ENCODE assay signal across 1 cellular context in the genomic region with DNA sequence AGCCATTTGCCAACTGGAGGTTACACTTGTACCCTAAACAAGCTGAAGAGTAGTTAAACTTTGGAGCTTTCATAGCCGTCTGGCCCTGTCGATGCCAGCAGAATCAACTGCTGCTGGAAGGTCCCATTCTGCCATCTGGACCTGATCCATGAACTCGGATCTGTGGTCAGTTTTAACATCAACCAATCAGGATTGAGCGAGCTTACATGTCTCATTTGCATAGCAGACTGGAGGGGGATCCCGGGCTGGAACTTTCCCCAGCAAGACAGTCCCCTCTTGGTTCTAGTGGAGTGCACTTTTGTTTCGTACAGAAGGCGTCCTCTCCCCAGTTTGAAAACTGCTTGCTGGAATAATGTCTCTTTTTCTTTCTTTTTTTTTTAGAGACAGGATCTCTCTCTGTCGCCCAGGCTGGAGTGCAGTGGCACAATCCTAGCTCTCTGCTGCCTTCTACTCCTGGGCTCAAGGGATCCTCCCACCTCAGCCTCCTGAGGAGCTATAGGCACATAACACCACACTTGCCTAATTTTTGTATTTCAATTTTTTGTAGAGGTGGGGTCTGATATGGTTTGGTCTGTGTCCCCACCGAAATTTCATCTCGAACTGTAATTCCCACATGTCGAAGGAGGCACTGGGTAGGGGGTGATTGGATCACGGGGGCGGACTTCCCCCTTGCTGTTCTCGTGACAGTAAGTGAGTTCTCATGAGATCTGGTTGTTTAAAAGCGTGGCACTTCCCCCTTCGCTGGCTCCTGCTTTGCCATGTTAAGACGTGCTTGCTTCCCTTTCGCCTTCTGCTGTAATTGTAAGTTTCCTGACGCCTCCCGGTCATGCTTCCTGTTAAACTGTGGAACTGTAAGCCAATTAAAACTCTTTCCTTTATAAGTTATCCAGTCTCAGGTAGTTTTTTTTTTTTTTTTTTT.
TF ChIP-seq lines count a peak whose summit lies in the region.

No MANE protein-coding gene starts in this region.

TF ChIP-seq in K562, 482 proteins besides CTCF, POLR2A, EP300 and RAD21 (continued from another document):
- TF ChIP-seq, protein P1, sequence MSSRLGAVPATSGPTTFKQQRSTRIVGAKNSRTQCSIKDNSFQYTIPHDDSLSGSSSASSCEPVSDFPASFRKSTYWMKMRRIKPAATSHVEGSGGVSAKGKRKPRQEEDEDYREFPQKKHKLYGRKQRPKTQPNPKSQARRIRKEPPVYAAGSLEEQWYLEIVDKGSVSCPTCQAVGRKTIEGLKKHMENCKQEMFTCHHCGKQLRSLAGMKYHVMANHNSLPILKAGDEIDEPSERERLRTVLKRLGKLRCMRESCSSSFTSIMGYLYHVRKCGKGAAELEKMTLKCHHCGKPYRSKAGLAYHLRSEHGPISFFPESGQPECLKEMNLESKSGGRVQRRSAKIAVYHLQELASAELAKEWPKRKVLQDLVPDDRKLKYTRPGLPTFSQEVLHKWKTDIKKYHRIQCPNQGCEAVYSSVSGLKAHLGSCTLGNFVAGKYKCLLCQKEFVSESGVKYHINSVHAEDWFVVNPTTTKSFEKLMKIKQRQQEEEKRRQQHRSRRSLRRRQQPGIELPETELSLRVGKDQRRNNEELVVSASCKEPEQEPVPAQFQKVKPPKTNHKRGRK (tag; IDR thresholded peaks at IDR 0.05) = no peak
- TF ChIP-seq, protein P2, sequence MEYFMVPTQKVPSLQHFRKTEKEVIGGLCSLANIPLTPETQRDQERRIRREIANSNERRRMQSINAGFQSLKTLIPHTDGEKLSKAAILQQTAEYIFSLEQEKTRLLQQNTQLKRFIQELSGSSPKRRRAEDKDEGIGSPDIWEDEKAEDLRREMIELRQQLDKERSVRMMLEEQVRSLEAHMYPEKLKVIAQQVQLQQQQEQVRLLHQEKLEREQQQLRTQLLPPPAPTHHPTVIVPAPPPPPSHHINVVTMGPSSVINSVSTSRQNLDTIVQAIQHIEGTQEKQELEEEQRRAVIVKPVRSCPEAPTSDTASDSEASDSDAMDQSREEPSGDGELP (CRISPR knock-in tag; IDR thresholded peaks at IDR 0.05; ENCODE audit: borderline replicate concordance) = no peak
- TF ChIP-seq MEF2D (tag; conservative IDR thresholded peaks at IDR 0.05; ENCODE audit: low read depth) = no peak
- TF ChIP-seq, protein P3, sequence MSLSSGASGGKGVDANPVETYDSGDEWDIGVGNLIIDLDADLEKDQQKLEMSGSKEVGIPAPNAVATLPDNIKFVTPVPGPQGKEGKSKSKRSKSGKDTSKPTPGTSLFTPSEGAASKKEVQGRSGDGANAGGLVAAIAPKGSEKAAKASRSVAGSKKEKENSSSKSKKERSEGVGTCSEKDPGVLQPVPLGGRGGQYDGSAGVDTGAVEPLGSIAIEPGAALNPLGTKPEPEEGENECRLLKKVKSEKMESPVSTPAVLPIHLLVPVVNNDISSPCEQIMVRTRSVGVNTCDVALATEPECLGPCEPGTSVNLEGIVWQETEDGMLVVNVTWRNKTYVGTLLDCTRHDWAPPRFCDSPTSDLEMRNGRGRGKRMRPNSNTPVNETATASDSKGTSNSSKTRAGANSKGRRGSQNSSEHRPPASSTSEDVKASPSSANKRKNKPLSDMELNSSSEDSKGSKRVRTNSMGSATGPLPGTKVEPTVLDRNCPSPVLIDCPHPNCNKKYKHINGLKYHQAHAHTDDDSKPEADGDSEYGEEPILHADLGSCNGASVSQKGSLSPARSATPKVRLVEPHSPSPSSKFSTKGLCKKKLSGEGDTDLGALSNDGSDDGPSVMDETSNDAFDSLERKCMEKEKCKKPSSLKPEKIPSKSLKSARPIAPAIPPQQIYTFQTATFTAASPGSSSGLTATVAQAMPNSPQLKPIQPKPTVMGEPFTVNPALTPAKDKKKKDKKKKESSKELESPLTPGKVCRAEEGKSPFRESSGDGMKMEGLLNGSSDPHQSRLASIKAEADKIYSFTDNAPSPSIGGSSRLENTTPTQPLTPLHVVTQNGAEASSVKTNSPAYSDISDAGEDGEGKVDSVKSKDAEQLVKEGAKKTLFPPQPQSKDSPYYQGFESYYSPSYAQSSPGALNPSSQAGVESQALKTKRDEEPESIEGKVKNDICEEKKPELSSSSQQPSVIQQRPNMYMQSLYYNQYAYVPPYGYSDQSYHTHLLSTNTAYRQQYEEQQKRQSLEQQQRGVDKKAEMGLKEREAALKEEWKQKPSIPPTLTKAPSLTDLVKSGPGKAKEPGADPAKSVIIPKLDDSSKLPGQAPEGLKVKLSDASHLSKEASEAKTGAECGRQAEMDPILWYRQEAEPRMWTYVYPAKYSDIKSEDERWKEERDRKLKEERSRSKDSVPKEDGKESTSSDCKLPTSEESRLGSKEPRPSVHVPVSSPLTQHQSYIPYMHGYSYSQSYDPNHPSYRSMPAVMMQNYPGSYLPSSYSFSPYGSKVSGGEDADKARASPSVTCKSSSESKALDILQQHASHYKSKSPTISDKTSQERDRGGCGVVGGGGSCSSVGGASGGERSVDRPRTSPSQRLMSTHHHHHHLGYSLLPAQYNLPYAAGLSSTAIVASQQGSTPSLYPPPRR (CRISPR knock-in tag; IDR thresholded peaks at IDR 0.05; ENCODE audit: borderline replicate concordance) = no peak
- TF ChIP-seq, protein P4, sequence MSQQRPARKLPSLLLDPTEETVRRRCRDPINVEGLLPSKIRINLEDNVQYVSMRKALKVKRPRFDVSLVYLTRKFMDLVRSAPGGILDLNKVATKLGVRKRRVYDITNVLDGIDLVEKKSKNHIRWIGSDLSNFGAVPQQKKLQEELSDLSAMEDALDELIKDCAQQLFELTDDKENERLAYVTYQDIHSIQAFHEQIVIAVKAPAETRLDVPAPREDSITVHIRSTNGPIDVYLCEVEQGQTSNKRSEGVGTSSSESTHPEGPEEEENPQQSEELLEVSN (IDR thresholded peaks at IDR 0.05; ENCODE audit: borderline replicate concordance in 1 of 2, extremely low read depth in 1 of 2, insufficient read depth in 1 of 2, insufficient read length in 1 of 2, low read depth in 1 of 2, low read length in 1 of 2, poor library complexity in 1 of 2, severe bottlenecking in 1 of 2) = peak in 1 of 2 experiments; percentile 47
